In the genomic region with DNA sequence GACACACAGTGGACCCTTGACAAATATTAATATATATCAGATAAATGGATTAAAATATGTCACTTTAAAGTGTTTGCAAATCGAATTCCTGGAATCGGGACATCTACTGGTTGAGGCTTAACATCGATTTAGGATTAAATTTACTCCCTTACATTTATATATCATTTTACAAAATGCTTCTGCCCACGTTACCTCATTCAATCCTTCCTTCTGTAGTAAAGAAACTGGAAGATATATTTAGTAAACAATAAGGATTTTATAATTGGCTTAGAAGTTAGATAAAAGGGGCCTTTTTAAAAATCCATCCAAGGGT, we compare ENCODE assay signal across 8 cellular contexts. TPM values are rescaled to one million over a fixed set of nuclear protein-coding genes. Genes with fewer than 3 reads are reported as not detected.
DNase-seq lines count a peak whose midpoint lies in the region; ATAC-seq and TF ChIP-seq lines count a peak whose summit lies in the region.

No MANE protein-coding gene starts in this region.

- H3K36me3 ChIP-seq in CD8-positive, alpha-beta T cell (ENCODE audit: insufficient read depth, low read length) = no peaks in the 10 kb centered on the region
- H3K36me3 ChIP-seq in NT2/D1 (ENCODE audit: insufficient read depth, insufficient read length, low read length) (peaks cover 20% of the 10 kb centered on the region), endocrine pancreas (ENCODE audit: control insufficient read depth, insufficient read depth, low read length) (no peaks in the 10 kb centered on the region), osteoblast (ENCODE audit: insufficient read depth, low read length) (peaks cover 12% of the 10 kb centered on the region)

- peak overlapping the region; percentile 98 for H3K4me3 ChIP-seq in CD8-positive, alpha-beta T cell (ENCODE audit: low read depth, low read length)
- H3K4me3 ChIP-seq in NT2/D1 (ENCODE audit: insufficient read length, low read depth) = peak overlapping the region; percentile 97
- peak overlapping the region; percentile 84 for H3K4me3 ChIP-seq in endocrine pancreas (ENCODE audit: control insufficient read depth, insufficient read depth, low read length)
- H3K4me3 ChIP-seq in osteoblast (ENCODE audit: insufficient read depth, low read length) = peak overlapping the region; percentile 91

- no peak for ATAC-seq in CD8-positive, alpha-beta T cell

- no peaks in the 10 kb centered on the region for H3K27me3 Mint-ChIP-seq in CD8-positive, alpha-beta T cell (ENCODE audit: low read depth)

- DNase-seq in CD8-positive, alpha-beta T cell = no peak
- DNase-seq in NT2/D1 (ENCODE audit: low read depth, low spot score) (no peak), osteoblast (ENCODE audit: insufficient read length, low spot score, missing footprints) (peak; percentile 46), posterior vena cava (ENCODE audit: low spot score) (no peak), AG08396 (ENCODE audit: low spot score) (no peak), Kasumi-1 (lab: John Stamatoyannopoulos, UW) (no peak), mesenteric fat pad (ENCODE audit: low spot score) (no peak)

- H3K4me1 ChIP-seq in CD8-positive, alpha-beta T cell (ENCODE audit: insufficient read depth, low read length) = peaks cover 15% of the 10 kb centered on the region
- H3K4me1 ChIP-seq in NT2/D1 (ENCODE audit: insufficient read depth, insufficient read length) = no peaks in the 10 kb centered on the region
- H3K4me1 ChIP-seq in endocrine pancreas (ENCODE audit: control insufficient read depth, insufficient read depth, low read length) = no peaks in the 10 kb centered on the region
- peaks cover 3% of the 10 kb centered on the region for H3K4me1 ChIP-seq in osteoblast (ENCODE audit: insufficient read depth, low read length)

- peak overlapping the region; percentile 85 for H3K4me2 ChIP-seq in osteoblast (ENCODE audit: insufficient read depth, low read length)

- H3K79me2 ChIP-seq in osteoblast (ENCODE audit: insufficient read depth, low read length) = peaks cover 62% of the 10 kb centered on the region

- peaks cover 18% of the 10 kb centered on the region for H3K36me3 Mint-ChIP-seq in CD8-positive, alpha-beta T cell

- H3K4me3 Mint-ChIP-seq in CD8-positive, alpha-beta T cell = peak overlapping the region; percentile 95

- POLR2A ChIA-PET in CD8-positive, alpha-beta T cell (lab: Charles Lee) = interaction anchor here (0.5 kb wide), 1 partner anchor 10 kb away, joined by 3 read pairs; no protein-coding TSS in a partner anchor

- H3K27ac Mint-ChIP-seq in CD8-positive, alpha-beta T cell = peak overlapping the region; percentile 94

- peak overlapping the region; percentile 88 for H3K27ac ChIP-seq in CD8-positive, alpha-beta T cell (ENCODE audit: low read depth, low read length)
- peak overlapping the region; percentile 69 for H3K27ac ChIP-seq in osteoblast (ENCODE audit: low read depth, low read length)

- H4K20me1 ChIP-seq in osteoblast (ENCODE audit: insufficient read depth, low read length) = peaks cover 29% of the 10 kb centered on the region

- peaks cover 32% of the 10 kb centered on the region for H3K4me1 Mint-ChIP-seq in CD8-positive, alpha-beta T cell (ENCODE audit: low read depth)

- CTCF ChIA-PET in CD8-positive, alpha-beta T cell (lab: Charles Lee) = no interaction called here

- H3K9me3 ChIP-seq in CD8-positive, alpha-beta T cell (ENCODE audit: low read length) = no peaks in the 10 kb centered on the region
- H3K9me3 ChIP-seq in NT2/D1 (ENCODE audit: insufficient read depth, low read length) = no peaks in the 10 kb centered on the region
- H3K9me3 ChIP-seq in endocrine pancreas (ENCODE audit: control insufficient read depth, low read length) = no peaks in the 10 kb centered on the region
- H3K9me3 ChIP-seq in osteoblast (ENCODE audit: low read depth, low read length) = no peaks in the 10 kb centered on the region

- H2AFZ ChIP-seq in osteoblast (ENCODE audit: low read length) = peak overlapping the region; percentile 87

- no peak for TF ChIP-seq CTCF in CD8-positive, alpha-beta T cell (IDR thresholded peaks at IDR 0.05)
- TF ChIP-seq CTCF in osteoblast (IDR thresholded peaks at IDR 0.05; ENCODE audit: extremely low read depth, low read depth, low read length) = no peak

- H3K27me3 ChIP-seq in CD8-positive, alpha-beta T cell (ENCODE audit: insufficient read depth, low read length) = no peaks in the 10 kb centered on the region
- H3K27me3 ChIP-seq in NT2/D1 (ENCODE audit: insufficient read depth, insufficient read length) = no peaks in the 10 kb centered on the region
- no peaks in the 10 kb centered on the region for H3K27me3 ChIP-seq in endocrine pancreas (ENCODE audit: control insufficient read depth, insufficient read depth, low read length)
- no peaks in the 10 kb centered on the region for H3K27me3 ChIP-seq in osteoblast (ENCODE audit: insufficient read depth, low read length)

- no peaks in the 10 kb centered on the region for H3K9me3 Mint-ChIP-seq in CD8-positive, alpha-beta T cell

- H3K9ac ChIP-seq in NT2/D1 (ENCODE audit: insufficient read length, low read depth) (peak overlapping the region; percentile 99), endocrine pancreas (ENCODE audit: control insufficient read depth, insufficient read depth, low read length) (no peak overlapping the region)

- intact Hi-C loops in CD8-positive, alpha-beta T cell (cut with DNase I, micrococcal nuclease) = loop anchor here (2.0 to 10.0 kb wide), 6 partner anchors 193 to 1311 kb away; partner anchors contain the start of genes CSNK1G1 (in 1 of the 2), INTS14 (in 1 of the 2), PCLAF (in 1 of the 2) and SNAPC5 (in 1 of the 2)
- intact Hi-C loops in posterior vena cava (cut with DNase I) = no loop called here

RNA-seq across cellular contexts. Expression of gene CLPX, which starts 1.3 kb away (rescaled TPM):
- total RNA-seq in CD8-positive, alpha-beta T cell = 10 to 100 TPM; 29.0 to 31.7 TPM
- total RNA-seq in osteoblast (39.5 and 46.7 TPM in 2 replicates), posterior vena cava (10 to 100 TPM; 28.9 to 34.8 TPM), mesenteric fat pad (47.7 TPM)

RNA-seq across cellular contexts. Expression of gene CILP, which starts 27.5 kb away (rescaled TPM):
- total RNA-seq in CD8-positive, alpha-beta T cell = under 1 TPM; 0.25 to 0.27 TPM
- total RNA-seq in osteoblast = under 0.01 TPM in 2 replicates
- total RNA-seq in posterior vena cava = 10 to 100 TPM in 1 of 2 donors, 1 to 10 TPM in 1; 9.6 to 43.4 TPM
- total RNA-seq in mesenteric fat pad = 27.3 TPM

RNA-seq across cellular contexts. Expression of gene PDCD7, which starts 50.2 kb away (rescaled TPM):
- 10 to 100 TPM; 20.7 to 21.7 TPM for total RNA-seq in CD8-positive, alpha-beta T cell
- total RNA-seq in osteoblast (19.5 and 20.3 TPM in 2 replicates), posterior vena cava (10 to 100 TPM; 17.6 to 19.6 TPM), mesenteric fat pad (22.9 TPM)

Comparison
In these comparisons a context has a peak if more than half of its experiments do, and no peak if none do; other contexts are left out.
1. RNA of gene CILP, which starts 27.5 kb away (total RNA-seq): 9.6 to 43.4 TPM in posterior vena cava and 27.3 TPM in mesenteric fat pad (single experiment); 0.25 to 0.27 TPM in CD8-positive, alpha-beta T cell and under 0.01 TPM in osteoblast; every median in the first group is over 4 times any median in the second.
2. intact Hi-C loops: an anchor here in CD8-positive, alpha-beta T cell (2.0 to 10.0 kb wide); none called in posterior vena cava.
3. Peak in every context shown above with its lines, with median percentiles within 50 percentile points of each other: H3K4me3 ChIP-seq.